Comparison of ENCODE assay signal across 1 cellular context in the genomic region with DNA sequence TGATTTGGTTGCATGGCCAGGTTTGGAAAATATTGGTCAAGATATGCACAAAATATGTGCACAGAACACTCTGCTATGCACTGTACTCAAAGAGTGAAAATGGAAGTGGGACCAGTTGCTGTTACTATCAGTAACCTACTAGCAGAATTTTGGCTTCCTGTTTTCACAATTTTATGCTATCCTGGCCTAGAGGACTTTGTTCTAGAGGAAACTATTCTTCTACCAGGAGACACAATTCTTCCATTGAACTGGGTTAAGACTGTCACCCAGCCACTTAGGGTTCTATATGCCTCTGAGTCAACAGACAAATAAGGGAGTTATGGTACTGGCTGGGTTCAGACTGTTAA.
TF ChIP-seq lines count a peak whose summit lies in the region.

No MANE protein-coding gene starts in this region.

TF ChIP-seq in HepG2, 621 proteins besides CTCF, POLR2A, EP300 and RAD21:
- TF ChIP-seq ZNF615 (CRISPR knock-in tag; IDR thresholded peaks at IDR 0.05; ENCODE audit: borderline replicate concordance): no peak
- no peak for TF ChIP-seq ZNF709 (CRISPR knock-in tag; IDR thresholded peaks at IDR 0.05)
- TF ChIP-seq, protein P1, sequence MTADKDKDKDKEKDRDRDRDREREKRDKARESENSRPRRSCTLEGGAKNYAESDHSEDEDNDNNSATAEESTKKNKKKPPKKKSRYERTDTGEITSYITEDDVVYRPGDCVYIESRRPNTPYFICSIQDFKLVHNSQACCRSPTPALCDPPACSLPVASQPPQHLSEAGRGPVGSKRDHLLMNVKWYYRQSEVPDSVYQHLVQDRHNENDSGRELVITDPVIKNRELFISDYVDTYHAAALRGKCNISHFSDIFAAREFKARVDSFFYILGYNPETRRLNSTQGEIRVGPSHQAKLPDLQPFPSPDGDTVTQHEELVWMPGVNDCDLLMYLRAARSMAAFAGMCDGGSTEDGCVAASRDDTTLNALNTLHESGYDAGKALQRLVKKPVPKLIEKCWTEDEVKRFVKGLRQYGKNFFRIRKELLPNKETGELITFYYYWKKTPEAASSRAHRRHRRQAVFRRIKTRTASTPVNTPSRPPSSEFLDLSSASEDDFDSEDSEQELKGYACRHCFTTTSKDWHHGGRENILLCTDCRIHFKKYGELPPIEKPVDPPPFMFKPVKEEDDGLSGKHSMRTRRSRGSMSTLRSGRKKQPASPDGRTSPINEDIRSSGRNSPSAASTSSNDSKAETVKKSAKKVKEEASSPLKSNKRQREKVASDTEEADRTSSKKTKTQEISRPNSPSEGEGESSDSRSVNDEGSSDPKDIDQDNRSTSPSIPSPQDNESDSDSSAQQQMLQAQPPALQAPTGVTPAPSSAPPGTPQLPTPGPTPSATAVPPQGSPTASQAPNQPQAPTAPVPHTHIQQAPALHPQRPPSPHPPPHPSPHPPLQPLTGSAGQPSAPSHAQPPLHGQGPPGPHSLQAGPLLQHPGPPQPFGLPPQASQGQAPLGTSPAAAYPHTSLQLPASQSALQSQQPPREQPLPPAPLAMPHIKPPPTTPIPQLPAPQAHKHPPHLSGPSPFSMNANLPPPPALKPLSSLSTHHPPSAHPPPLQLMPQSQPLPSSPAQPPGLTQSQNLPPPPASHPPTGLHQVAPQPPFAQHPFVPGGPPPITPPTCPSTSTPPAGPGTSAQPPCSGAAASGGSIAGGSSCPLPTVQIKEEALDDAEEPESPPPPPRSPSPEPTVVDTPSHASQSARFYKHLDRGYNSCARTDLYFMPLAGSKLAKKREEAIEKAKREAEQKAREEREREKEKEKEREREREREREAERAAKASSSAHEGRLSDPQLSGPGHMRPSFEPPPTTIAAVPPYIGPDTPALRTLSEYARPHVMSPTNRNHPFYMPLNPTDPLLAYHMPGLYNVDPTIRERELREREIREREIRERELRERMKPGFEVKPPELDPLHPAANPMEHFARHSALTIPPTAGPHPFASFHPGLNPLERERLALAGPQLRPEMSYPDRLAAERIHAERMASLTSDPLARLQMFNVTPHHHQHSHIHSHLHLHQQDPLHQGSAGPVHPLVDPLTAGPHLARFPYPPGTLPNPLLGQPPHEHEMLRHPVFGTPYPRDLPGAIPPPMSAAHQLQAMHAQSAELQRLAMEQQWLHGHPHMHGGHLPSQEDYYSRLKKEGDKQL (CRISPR knock-in tag; IDR thresholded peaks at IDR 0.05; ENCODE audit: low read depth): no peak
- no peak for TF ChIP-seq SOX6 (IDR thresholded peaks at IDR 0.05)
- TF ChIP-seq SOX6 (CRISPR knock-in tag; IDR thresholded peaks at IDR 0.05): no peak
- TF ChIP-seq SIN3B (IDR thresholded peaks at IDR 0.05; ENCODE audit: low read length): no peak
- TF ChIP-seq, protein P2, sequence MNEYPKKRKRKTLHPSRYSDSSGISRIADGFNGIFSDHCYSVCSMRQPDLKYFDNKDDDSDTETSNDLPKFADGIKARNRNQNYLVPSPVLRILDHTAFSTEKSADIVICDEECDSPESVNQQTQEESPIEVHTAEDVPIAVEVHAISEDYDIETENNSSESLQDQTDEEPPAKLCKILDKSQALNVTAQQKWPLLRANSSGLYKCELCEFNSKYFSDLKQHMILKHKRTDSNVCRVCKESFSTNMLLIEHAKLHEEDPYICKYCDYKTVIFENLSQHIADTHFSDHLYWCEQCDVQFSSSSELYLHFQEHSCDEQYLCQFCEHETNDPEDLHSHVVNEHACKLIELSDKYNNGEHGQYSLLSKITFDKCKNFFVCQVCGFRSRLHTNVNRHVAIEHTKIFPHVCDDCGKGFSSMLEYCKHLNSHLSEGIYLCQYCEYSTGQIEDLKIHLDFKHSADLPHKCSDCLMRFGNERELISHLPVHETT (CRISPR knock-in tag; conservative IDR thresholded peaks at IDR 0.05): no peak
- no peak for TF ChIP-seq ZC3H13 (CRISPR knock-in tag; IDR thresholded peaks at IDR 0.05)
- no peak for TF ChIP-seq RARA (CRISPR knock-in tag; IDR thresholded peaks at IDR 0.05)
- no peak for TF ChIP-seq ZNF468 (CRISPR knock-in tag; IDR thresholded peaks at IDR 0.05)
- no peak for TF ChIP-seq ZNF572 (CRISPR knock-in tag; IDR thresholded peaks at IDR 0.05)
- no peak for TF ChIP-seq ZNF672 (CRISPR knock-in tag; IDR thresholded peaks at IDR 0.05)
- TF ChIP-seq, protein P3, sequence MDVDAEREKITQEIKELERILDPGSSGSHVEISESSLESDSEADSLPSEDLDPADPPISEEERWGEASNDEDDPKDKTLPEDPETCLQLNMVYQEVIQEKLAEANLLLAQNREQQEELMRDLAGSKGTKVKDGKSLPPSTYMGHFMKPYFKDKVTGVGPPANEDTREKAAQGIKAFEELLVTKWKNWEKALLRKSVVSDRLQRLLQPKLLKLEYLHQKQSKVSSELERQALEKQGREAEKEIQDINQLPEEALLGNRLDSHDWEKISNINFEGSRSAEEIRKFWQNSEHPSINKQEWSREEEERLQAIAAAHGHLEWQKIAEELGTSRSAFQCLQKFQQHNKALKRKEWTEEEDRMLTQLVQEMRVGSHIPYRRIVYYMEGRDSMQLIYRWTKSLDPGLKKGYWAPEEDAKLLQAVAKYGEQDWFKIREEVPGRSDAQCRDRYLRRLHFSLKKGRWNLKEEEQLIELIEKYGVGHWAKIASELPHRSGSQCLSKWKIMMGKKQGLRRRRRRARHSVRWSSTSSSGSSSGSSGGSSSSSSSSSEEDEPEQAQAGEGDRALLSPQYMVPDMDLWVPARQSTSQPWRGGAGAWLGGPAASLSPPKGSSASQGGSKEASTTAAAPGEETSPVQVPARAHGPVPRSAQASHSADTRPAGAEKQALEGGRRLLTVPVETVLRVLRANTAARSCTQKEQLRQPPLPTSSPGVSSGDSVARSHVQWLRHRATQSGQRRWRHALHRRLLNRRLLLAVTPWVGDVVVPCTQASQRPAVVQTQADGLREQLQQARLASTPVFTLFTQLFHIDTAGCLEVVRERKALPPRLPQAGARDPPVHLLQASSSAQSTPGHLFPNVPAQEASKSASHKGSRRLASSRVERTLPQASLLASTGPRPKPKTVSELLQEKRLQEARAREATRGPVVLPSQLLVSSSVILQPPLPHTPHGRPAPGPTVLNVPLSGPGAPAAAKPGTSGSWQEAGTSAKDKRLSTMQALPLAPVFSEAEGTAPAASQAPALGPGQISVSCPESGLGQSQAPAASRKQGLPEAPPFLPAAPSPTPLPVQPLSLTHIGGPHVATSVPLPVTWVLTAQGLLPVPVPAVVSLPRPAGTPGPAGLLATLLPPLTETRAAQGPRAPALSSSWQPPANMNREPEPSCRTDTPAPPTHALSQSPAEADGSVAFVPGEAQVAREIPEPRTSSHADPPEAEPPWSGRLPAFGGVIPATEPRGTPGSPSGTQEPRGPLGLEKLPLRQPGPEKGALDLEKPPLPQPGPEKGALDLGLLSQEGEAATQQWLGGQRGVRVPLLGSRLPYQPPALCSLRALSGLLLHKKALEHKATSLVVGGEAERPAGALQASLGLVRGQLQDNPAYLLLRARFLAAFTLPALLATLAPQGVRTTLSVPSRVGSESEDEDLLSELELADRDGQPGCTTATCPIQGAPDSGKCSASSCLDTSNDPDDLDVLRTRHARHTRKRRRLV (CRISPR knock-in tag; IDR thresholded peaks at IDR 0.05): no peak
- no peak for TF ChIP-seq TCF7L2 (IDR thresholded peaks at IDR 0.05; ENCODE audit: low read depth, low read length)
